Comparison of ENCODE assay signal across 8 cellular contexts in the genomic region with DNA sequence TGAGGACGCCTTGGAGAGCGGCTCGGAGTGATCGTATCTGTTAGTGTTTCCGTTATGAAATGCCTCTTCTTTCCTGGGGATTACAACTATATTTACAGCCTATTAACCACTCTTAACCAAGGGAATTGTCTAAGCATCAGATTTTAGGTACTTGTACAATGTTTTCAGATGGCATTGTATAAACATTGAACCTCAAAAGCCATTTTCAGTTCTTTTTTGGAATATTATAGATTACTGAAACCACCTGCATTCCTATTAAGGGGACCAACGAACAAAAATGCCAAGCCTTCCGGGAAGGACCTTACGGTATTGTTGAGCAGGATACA. TPM values are rescaled to one million over a fixed set of nuclear protein-coding genes. Genes with fewer than 3 reads are reported as not detected.
A peak's percentile ranks its signal among the peaks of the same experiment; 100 is the strongest.
DNase-seq lines count a peak whose midpoint lies in the region; ATAC-seq and TF ChIP-seq lines count a peak whose summit lies in the region.

No MANE protein-coding gene starts in this region.

- no peak overlapping the region for H2AFZ ChIP-seq in H9 (ENCODE audit: low read length)
- H2AFZ ChIP-seq in smooth muscle cell (ENCODE audit: low read depth) = peak overlapping the region; percentile 82

- H4K5ac ChIP-seq in H9 (ENCODE audit: insufficient read length, low read depth, low read length) = no peak overlapping the region

- H3K4me2 ChIP-seq in H9 (ENCODE audit: insufficient read depth, insufficient read length, low read length) = peak overlapping the region; percentile 72
- peak overlapping the region; percentile 97 for H3K4me2 ChIP-seq in smooth muscle cell

- H3K27ac ChIP-seq in H9 (ENCODE audit: insufficient read length, low read depth, low read length) (no peak overlapping the region), smooth muscle cell (ENCODE audit: low read depth) (no peak overlapping the region)

- peaks cover 7% of the 10 kb centered on the region for H3K23me2 ChIP-seq in H9 (ENCODE audit: insufficient read length, low read depth, low read length, poor library complexity, severe bottlenecking)

- no peak overlapping the region for H2BK12ac ChIP-seq in H9 (ENCODE audit: insufficient read length, low read depth, low read length)

- H3K56ac ChIP-seq in H9 (ENCODE audit: insufficient read length, low read depth, low read length) = no peak overlapping the region

- H2BK5ac ChIP-seq in H9 (ENCODE audit: insufficient read length, low read length) = no peak overlapping the region

- CTCF ChIA-PET in activated CD4-positive, alpha-beta memory T cell treated with anti-CD3 and anti-CD28 coated beads for 36 hours (lab: Charles Lee) = interaction anchor here (0.6 to 1.4 kb wide), 4 partner anchors 50 to 938 kb away, joined by 3 read pairs; no protein-coding TSS in a partner anchor

- H3F3A ChIP-seq in smooth muscle cell (ENCODE audit: low read depth) = peaks cover 8% of the 10 kb centered on the region

- peak overlapping the region; percentile 70 for H3K18ac ChIP-seq in H9 (ENCODE audit: insufficient read length, low read depth, low read length)

- no peak overlapping the region for H4K8ac ChIP-seq in H9 (replicated peaks; ENCODE audit: insufficient read length, low read depth, low read length)

- H3K9ac ChIP-seq in H9 (ENCODE audit: extremely low read depth, insufficient read length, low read length) (peak overlapping the region; percentile 79), smooth muscle cell (ENCODE audit: low read depth) (peak overlapping the region; percentile 49)

- DNase-seq in H9 (no peak), smooth muscle cell (lab: John Stamatoyannopoulos, UW; ENCODE audit: unreplicated experiment) (no peak), SK-N-DZ (ENCODE audit: low spot score) (no peak)
- DNase-seq in activated CD4-positive, alpha-beta memory T cell treated with anti-CD3 and anti-CD28 coated beads for 36 hours = no peak
- DNase-seq in effector CD4-positive, alpha-beta T cell = no peak
- no peak for DNase-seq in activated CD4-positive, alpha-beta T cell treated with anti-CD3 and anti-CD28 coated beads for 48 hours

- H3K79me2 ChIP-seq in H9 (ENCODE audit: insufficient read depth, low read length) = peaks cover 5% of the 10 kb centered on the region; the same call in 1 of the 2 replicates
- no peaks in the 10 kb centered on the region for H3K79me2 ChIP-seq in smooth muscle cell (ENCODE audit: low read depth)

- no peaks in the 10 kb centered on the region for H3K9me3 ChIP-seq in H9 (ENCODE audit: control insufficient read depth, low read depth, low read length)
- H3K9me3 ChIP-seq in smooth muscle cell (replicated peaks; ENCODE audit: low read depth) = no peaks in the 10 kb centered on the region

- no peaks in the 10 kb centered on the region; a peak in 1 of 5 replicates for H3K9me3 Mint-ChIP-seq in H9
- no peaks in the 10 kb centered on the region for H3K9me3 Mint-ChIP-seq in activated CD4-positive, alpha-beta memory T cell treated with anti-CD3 and anti-CD28 coated beads for 36 hours

- H3K4me1 Mint-ChIP-seq in H9 = peaks cover 20 to 24% of the 10 kb centered on the region in 2 experiments
- H3K4me1 Mint-ChIP-seq in activated CD4-positive, alpha-beta memory T cell treated with anti-CD3 and anti-CD28 coated beads for 36 hours (ENCODE audit: low read depth) = peaks cover 7% of the 10 kb centered on the region

- H3K23ac ChIP-seq in H9 (ENCODE audit: insufficient read length, low read depth, low read length) = no peak overlapping the region

- intact Hi-C loops in activated CD4-positive, alpha-beta memory T cell treated with anti-CD3 and anti-CD28 coated beads for 36 hours (cut with micrococcal nuclease) = loop anchor here (5.0 to 10.0 kb wide), 2 partner anchors 189 to 581 kb away; partner anchors contain the start of gene NPTN

- no peak overlapping the region for H4K91ac ChIP-seq in H9 (ENCODE audit: insufficient read length, low read depth, low read length)

- H3T11ph ChIP-seq in H9 (ENCODE audit: low read length) = no peak overlapping the region

- ATAC-seq in GM21529 (IDR thresholded peaks at IDR 0.05; ENCODE audit: unreplicated experiment) = no peak

- H2BK15ac ChIP-seq in H9 (ENCODE audit: low read depth, low read length) = no peak overlapping the region

- no peaks in the 10 kb centered on the region for H3K79me1 ChIP-seq in H9 (ENCODE audit: insufficient read depth, low read depth, low read length, poor library complexity, severe bottlenecking)

- no peaks in the 10 kb centered on the region for H3K36me3 ChIP-seq in smooth muscle cell (ENCODE audit: low read depth)

- no CpG with 5 or more reads among the region's 8 CpGs for WGBS in H9 (ENCODE audit: extremely low coverage, insufficient read length, low lambda C conversion rate)
- 6% methylated on average over 8 of the region's 8 CpGs for WGBS in smooth muscle cell (ENCODE audit: low lambda C conversion rate)

- H4K20me1 ChIP-seq in H9 (ENCODE audit: control insufficient read depth, insufficient read depth, insufficient read length) (no peaks in the 10 kb centered on the region), smooth muscle cell (ENCODE audit: low read depth) (peaks cover 38% of the 10 kb centered on the region)

- no peak overlapping the region for H2AK5ac ChIP-seq in H9 (ENCODE audit: insufficient read length, low read length)

- H3K36me3 Mint-ChIP-seq in H9 (ENCODE audit: insufficient read depth in 1 of 3, low read depth in 3 of 3) = no peaks in the 10 kb centered on the region
- no peaks in the 10 kb centered on the region for H3K36me3 Mint-ChIP-seq in activated CD4-positive, alpha-beta memory T cell treated with anti-CD3 and anti-CD28 coated beads for 36 hours

- H3K27me3 ChIP-seq in H9 (ENCODE audit: insufficient read depth, low read length) = no peaks in the 10 kb centered on the region
- peaks cover 58% of the 10 kb centered on the region for H3K27me3 ChIP-seq in smooth muscle cell (ENCODE audit: low read depth)

- H3K27ac Mint-ChIP-seq in H9 = peak overlapping the region; percentile 50 to 89 (median 84); a peak in 4 of 7 replicates
- H3K27ac Mint-ChIP-seq in activated CD4-positive, alpha-beta memory T cell treated with anti-CD3 and anti-CD28 coated beads for 36 hours = no peak overlapping the region

- H3K4ac ChIP-seq in H9 (ENCODE audit: low read depth, low read length) = no peak overlapping the region

- POLR2A ChIA-PET in activated CD4-positive, alpha-beta memory T cell treated with anti-CD3 and anti-CD28 coated beads for 36 hours (lab: Charles Lee) = no interaction called here

- H3K4me1 ChIP-seq in H9 (ENCODE audit: insufficient read depth, low read length) = no peaks in the 10 kb centered on the region
- peaks cover 22% of the 10 kb centered on the region for H3K4me1 ChIP-seq in smooth muscle cell (ENCODE audit: low read depth)

- H3K4me3 ChIP-seq in iPS-11a (ENCODE audit: low read depth, low read length) (peak overlapping the region; percentile 85), smooth muscle cell (peak overlapping the region; percentile 94)

- no peaks in the 10 kb centered on the region; the same call in 1 of the 2 replicates for H3K27me3 Mint-ChIP-seq in H9 (ENCODE audit: low read depth)
- H3K27me3 Mint-ChIP-seq in activated CD4-positive, alpha-beta memory T cell treated with anti-CD3 and anti-CD28 coated beads for 36 hours = peaks cover 7% of the 10 kb centered on the region

- H3K14ac ChIP-seq in H9 (ENCODE audit: insufficient read depth, low read length) = no peak overlapping the region

- peak overlapping the region; percentile 93 to 96 for H3K4me3 Mint-ChIP-seq in H9
- H3K4me3 Mint-ChIP-seq in activated CD4-positive, alpha-beta memory T cell treated with anti-CD3 and anti-CD28 coated beads for 36 hours = peak overlapping the region; percentile 78

- H2BK20ac ChIP-seq in H9 (ENCODE audit: low read depth, low read length, poor library complexity, severe bottlenecking) = no peak overlapping the region

- TF ChIP-seq CTCF in H9 (conservative IDR thresholded peaks at IDR 0.05) (no peak), smooth muscle cell (IDR thresholded peaks at IDR 0.05; ENCODE audit: borderline replicate concordance, insufficient read depth, poor library complexity, severe bottlenecking) (no peak)

- no peak overlapping the region for H2BK120ac ChIP-seq in H9 (ENCODE audit: low read depth, low read length, poor library complexity, severe bottlenecking)

RNA-seq across cellular contexts. Expression of gene NEO1, which starts 1.1 kb away (rescaled TPM):
- total RNA-seq in H9 (2021) (37.7 and 41.8 TPM in 2 replicates), smooth muscle cell (20.9 and 21.8 TPM in 2 replicates)
- total RNA-seq in activated CD4-positive, alpha-beta memory T cell treated with anti-CD3 and anti-CD28 coated beads for 36 hours = 1 to 10 TPM; 8.3 to 9.3 TPM
- 4.9 and 7.1 TPM in 2 replicates for polyA plus RNA-seq in smooth muscle cell
- polyA plus RNA-seq in SK-N-DZ (2014; cell fraction: cytosol; rRNA removed) = 13.8 and 15.6 TPM in 2 replicates
- polyA plus RNA-seq in SK-N-DZ (2014; cell fraction: nucleus; rRNA removed) = 7.7 and 20.0 TPM in 2 replicates
